Comparison of ENCODE assay signal across 19 cellular contexts in genomic region chr1:1960480-1961196, GRCh38. TPM values are rescaled to one million over a fixed set of nuclear protein-coding genes. Genes with fewer than 3 reads are reported as not detected.
DNase-seq lines count a peak whose midpoint lies in the region; ATAC-seq and TF ChIP-seq lines count a peak whose summit lies in the region.
"Had no signal": no experiment of that assay in that cellular context is flagged by ENCODE, and none has a peak within 500 bp of the region (broad histone marks: within the 10 kb centered on the region; RNA-seq: fewer than 3 reads in every experiment).

No MANE protein-coding gene starts in this region.

- no peak overlapping the region for H3K4me2 ChIP-seq in Loucy (ENCODE audit: low read depth, low read length, poor library complexity, severe bottlenecking)

- no peaks in the 10 kb centered on the region for H3K79me2 ChIP-seq in Loucy (ENCODE audit: insufficient read depth, low read length)

- H3K4me3 Mint-ChIP-seq in Calu3 (ENCODE audit: low read depth, unreplicated experiment) (peak overlapping the region; percentile 40), endothelial cell (ENCODE audit: unreplicated experiment) (peak overlapping the region; percentile 52)
- no peak overlapping the region for H3K4me3 Mint-ChIP-seq in naive thymus-derived CD8-positive, alpha-beta T cell
- H3K4me3 Mint-ChIP-seq: activated B cell treated with CpG ODN at 0.5 μM for 24 hours had no signal

- POLR2A ChIA-PET in naive thymus-derived CD8-positive, alpha-beta T cell (lab: Charles Lee) = no interaction called here

- CTCF ChIA-PET in Calu3 (lab: Charles Lee) = interaction anchor here (1.2 to 5.0 kb wide), 2 partner anchors 79 to 83 kb away, joined by 3 to 22 read pairs; no protein-coding TSS in a partner anchor

- H3K36me3 Mint-ChIP-seq in Calu3 (ENCODE audit: insufficient read depth, unreplicated experiment) (no peaks in the 10 kb centered on the region), endothelial cell (ENCODE audit: low read depth, unreplicated experiment) (no peaks in the 10 kb centered on the region)
- no peaks in the 10 kb centered on the region for H3K36me3 Mint-ChIP-seq in naive thymus-derived CD8-positive, alpha-beta T cell

- H3K27me3 ChIP-seq in Loucy (ENCODE audit: insufficient read depth, low read length, poor library complexity, severe bottlenecking) = no peaks in the 10 kb centered on the region
- H3K27me3 ChIP-seq: cardiac muscle cell, uterus had no signal

- TF ChIP-seq CTCF in Calu3 (IDR thresholded peaks at IDR 0.05; ENCODE audit: unreplicated experiment) = no peak
- no peak for TF ChIP-seq CTCF in Loucy (conservative IDR thresholded peaks at IDR 0.05; ENCODE audit: low read length)
- no peak for TF ChIP-seq CTCF in endothelial cell (IDR thresholded peaks at IDR 0.05; ENCODE audit: unreplicated experiment)

- H3K27me3 Mint-ChIP-seq in Calu3 (ENCODE audit: unreplicated experiment) = peaks cover 53% of the 10 kb centered on the region
- H3K27me3 Mint-ChIP-seq in endothelial cell (ENCODE audit: unreplicated experiment) = peaks cover 1% of the 10 kb centered on the region
- H3K27me3 Mint-ChIP-seq in naive thymus-derived CD8-positive, alpha-beta T cell = peaks cover 10 to 53% (median 19%) of the 10 kb centered on the region in 5 donors

- H3K9me2 ChIP-seq in Loucy (replicated peaks; ENCODE audit: low read depth, low read length) = no peaks in the 10 kb centered on the region

- no TSS peak for BruUV-seq in Calu3 (replicated peaks; lab: Mats Ljungman, UMichigan)

- H3K4me3 ChIP-seq in Loucy (ENCODE audit: low read length, poor library complexity, severe bottlenecking) = no peak overlapping the region
- H3K4me3 ChIP-seq: cardiac muscle cell, SJSA1, uterus had no signal

- H3F3A ChIP-seq in Loucy (ENCODE audit: low read depth) = no peaks in the 10 kb centered on the region

- H3K9me3 ChIP-seq in Loucy (ENCODE audit: insufficient read depth, low read depth, low read length) = no peaks in the 10 kb centered on the region
- H3K9me3 ChIP-seq: SJSA1, uterus had no signal

- peaks cover 10% of the 10 kb centered on the region for H3K4me1 Mint-ChIP-seq in Calu3 (ENCODE audit: low read depth, unreplicated experiment)
- H3K4me1 Mint-ChIP-seq in endothelial cell (ENCODE audit: unreplicated experiment) = no peaks in the 10 kb centered on the region
- H3K4me1 Mint-ChIP-seq in naive thymus-derived CD8-positive, alpha-beta T cell = peaks cover 0 to 2% (median 0%) of the 10 kb centered on the region in 4 donors
- H3K4me1 Mint-ChIP-seq: activated B cell treated with CpG ODN at 0.5 μM for 24 hours had no signal

- DNase-seq in Calu3 (no peak), endothelial cell (ENCODE audit: low spot score) (no peak), middle frontal gyrus (ENCODE audit: extremely low spot score, low spot score) (peak; percentile 20), epidermal melanocyte (ENCODE audit: insufficient read length, low spot score) (no peak), NCI-H2081 (lab: John Stamatoyannopoulos, UW) (no peak), NCI-H187 treated with DMSO at 0.1 percent for 48 hours (lab: John Stamatoyannopoulos, UW) (no peak)
- no peak for DNase-seq in naive thymus-derived CD8-positive, alpha-beta T cell
- DNase-seq: NCI-H2081 treated with DMSO at 0.1 percent for 48 hours had no signal

- no peaks in the 10 kb centered on the region for H4K20me1 ChIP-seq in Loucy (ENCODE audit: insufficient read depth, low read length, poor library complexity, severe bottlenecking)

- H3K9ac ChIP-seq in Loucy (ENCODE audit: low read depth, low read length, poor library complexity, severe bottlenecking) = no peak overlapping the region

- H2AFZ ChIP-seq in Loucy (ENCODE audit: low read length) = peak overlapping the region; percentile 87; the same call in 1 of the 2 replicates

- peaks cover 4% of the 10 kb centered on the region for H3K4me1 ChIP-seq in Loucy (ENCODE audit: insufficient read depth, low read length, poor library complexity, severe bottlenecking)
- H3K4me1 ChIP-seq: uterus had no signal

- H3K9me3 Mint-ChIP-seq in Calu3 (ENCODE audit: low read depth, unreplicated experiment) (no peaks in the 10 kb centered on the region), endothelial cell (ENCODE audit: unreplicated experiment) (no peaks in the 10 kb centered on the region)
- peaks cover 0 to 2% (median 0%) of the 10 kb centered on the region in 9 donors for H3K9me3 Mint-ChIP-seq in naive thymus-derived CD8-positive, alpha-beta T cell
- H3K9me3 Mint-ChIP-seq: activated B cell treated with CpG ODN at 0.5 μM for 24 hours, H9 had no signal

- no peak for ATAC-seq in naive thymus-derived CD8-positive, alpha-beta T cell

- H3K27ac Mint-ChIP-seq in Calu3 (ENCODE audit: unreplicated experiment) (no peak overlapping the region), endothelial cell (ENCODE audit: unreplicated experiment) (no peak overlapping the region)
- H3K27ac Mint-ChIP-seq in naive thymus-derived CD8-positive, alpha-beta T cell = peak overlapping the region in 1 of 10 donors; percentile 38
- H3K27ac Mint-ChIP-seq: activated B cell treated with CpG ODN at 0.5 μM for 24 hours had no signal

- intact Hi-C loops in Calu3 (cut with micrococcal nuclease; ENCODE audit: unreplicated experiment) = loop anchor here (5.0 kb wide), 1 partner anchor 87 kb away; no protein-coding TSS in a partner anchor

- no peaks in the 10 kb centered on the region for H3K36me3 ChIP-seq in Loucy (ENCODE audit: insufficient read depth, low read length)
- H3K36me3 ChIP-seq: cardiac muscle cell, SJSA1, uterus had no signal

RNA-seq across cellular contexts. Expression of gene TMEM52, which starts 41.6 kb away (rescaled TPM):
- total RNA-seq in Calu3 (2022) = 0.64 and 1.1 TPM in 2 replicates
- 0.92 TPM for total RNA-seq in endothelial cell (ENCODE audit: unreplicated experiment)
- 1 to 10 TPM in 1 of 2 experiments, not detected in 1; 1.0 TPM for total RNA-seq in naive thymus-derived CD8-positive, alpha-beta T cell
- under 1 TPM in 2 of 3 donors, not detected in 1; 0.20 to 0.53 TPM for polyA plus RNA-seq in naive thymus-derived CD8-positive, alpha-beta T cell
- total RNA-seq: osteoblast had no signal

RNA-seq across cellular contexts. Expression of gene CFAP74, which starts 42.9 kb away (rescaled TPM):
- total RNA-seq in Calu3 (2022) (not detected in 2 replicates), endothelial cell (ENCODE audit: unreplicated experiment) (not detected)
- total RNA-seq in naive thymus-derived CD8-positive, alpha-beta T cell = not detected
- not detected for polyA plus RNA-seq in naive thymus-derived CD8-positive, alpha-beta T cell
- total RNA-seq: activated B cell treated with CpG ODN at 0.5 μM for 24 hours, Daoy, fibroblast of lung, OCI-LY7, osteoblast, SJSA1 had no signal
- polyA plus RNA-seq: fibroblast of lung had no signal

RNA-seq across cellular contexts. Expression of gene CALML6, which starts 45.6 kb away (rescaled TPM):
- total RNA-seq in Calu3 (2022) = 0.59 and 1.3 TPM in 2 replicates
- 0.64 TPM for total RNA-seq in endothelial cell (ENCODE audit: unreplicated experiment)
- total RNA-seq in naive thymus-derived CD8-positive, alpha-beta T cell = 1 to 10 TPM; 1.4 to 1.6 TPM
- polyA plus RNA-seq in naive thymus-derived CD8-positive, alpha-beta T cell = not detected
- total RNA-seq: mononuclear cell, SJSA1 had no signal

RNA-seq across cellular contexts. Expression of gene GABRD, which starts 58.5 kb away (rescaled TPM):
- total RNA-seq in Calu3 (2022) (0.81 TPM in 1 of 2 replicates, not detected in the other), endothelial cell (ENCODE audit: unreplicated experiment) (0.64 TPM)
- total RNA-seq in naive thymus-derived CD8-positive, alpha-beta T cell = not detected
- polyA plus RNA-seq in naive thymus-derived CD8-positive, alpha-beta T cell = not detected
- total RNA-seq: activated B cell treated with CpG ODN at 0.5 μM for 24 hours, cardiac muscle cell, Daoy, fibroblast of lung, mononuclear cell, OCI-LY7, osteoblast, SJSA1 had no signal
- polyA plus RNA-seq: cardiac muscle cell, fibroblast of lung had no signal

Comparison
In these comparisons a context has a peak if more than half of its experiments do, and no peak if none do; other contexts are left out.
1. H3K4me3 Mint-ChIP-seq: peak in Calu3 (single experiment) and endothelial cell (single experiment); none in naive thymus-derived CD8-positive, alpha-beta T cell (0 of 10).